Comparison of ENCODE assay signal across 10 cellular contexts in the genomic region with DNA sequence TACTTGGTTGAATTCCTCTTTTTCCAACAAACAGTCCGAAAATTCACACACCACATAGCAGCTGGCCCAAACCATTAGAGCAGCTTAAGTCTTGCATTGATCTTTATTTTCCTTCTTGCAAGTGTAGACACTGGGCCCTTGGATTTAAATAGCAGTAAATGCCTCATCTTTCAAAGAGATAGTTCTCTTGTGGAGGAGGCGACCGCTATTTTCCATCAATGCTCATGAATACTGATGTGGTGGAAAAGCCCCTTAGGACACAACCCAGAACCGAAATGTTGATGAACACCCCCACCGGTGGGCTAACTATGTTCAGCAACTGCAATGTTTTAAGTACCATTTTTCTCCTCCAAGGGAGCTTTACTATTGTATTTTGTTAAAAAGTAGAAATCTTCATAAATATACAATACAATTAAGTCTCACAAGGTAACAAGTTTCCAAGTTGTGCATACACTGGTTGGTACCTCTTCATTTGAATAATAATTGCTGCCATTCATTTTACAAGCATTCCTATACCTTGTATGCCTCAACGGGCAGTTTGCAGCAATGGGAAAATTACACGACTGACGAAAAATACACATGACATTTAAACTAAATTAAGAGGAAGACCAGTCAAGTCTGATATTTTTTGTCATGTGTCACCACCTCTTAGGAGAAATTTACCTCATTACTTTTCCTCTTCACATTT. TPM values are rescaled to one million over a fixed set of nuclear protein-coding genes. Genes with fewer than 3 reads are reported as not detected.
DNase-seq lines count a peak whose midpoint lies in the region; ATAC-seq and TF ChIP-seq lines count a peak whose summit lies in the region.
"Had no signal": no experiment of that assay in that cellular context is flagged by ENCODE, and none has a peak within 500 bp of the region (broad histone marks: within the 10 kb centered on the region; RNA-seq: fewer than 3 reads in every experiment).

No MANE protein-coding gene starts in this region.

- H3K36me3 Mint-ChIP-seq in GM23338 (ENCODE audit: low read depth): peaks cover 22% of the 10 kb centered on the region
- H3K36me3 Mint-ChIP-seq in T-cell: peaks cover 22% of the 10 kb centered on the region
- H3K36me3 Mint-ChIP-seq in natural killer cell treated with Interleukin-12 subunit alpha and Interleukin-12 subunit beta and Interleukin-15 and Interleukin-18, amount 100 ng/mL, for 72 hours: peaks cover 13% of the 10 kb centered on the region

- H3K4me1 Mint-ChIP-seq in GM23338: peaks cover 29% of the 10 kb centered on the region
- peaks cover 63 to 68% (median 64%) of the 10 kb centered on the region in 3 donors for H3K4me1 Mint-ChIP-seq in T-cell
- peaks cover 30 to 41% of the 10 kb centered on the region in 2 donors for H3K4me1 Mint-ChIP-seq in natural killer cell treated with Interleukin-12 subunit alpha and Interleukin-12 subunit beta and Interleukin-15 and Interleukin-18, amount 100 ng/mL, for 72 hours (ENCODE audit: low read depth in 2 of 2)

- intact Hi-C loops in adrenal gland (cut with DNase I): no loop called here

- H3K27ac Mint-ChIP-seq in GM23338 (0 out of 2 replicates have a peak overlapping the region, but pooled peaks have one; percentile 10), T-cell (peak overlapping the region; percentile 95 to 98)
- H3K27ac Mint-ChIP-seq in natural killer cell treated with Interleukin-12 subunit alpha and Interleukin-12 subunit beta and Interleukin-15 and Interleukin-18, amount 100 ng/mL, for 72 hours: peak overlapping the region; percentile 71 to 91

- H3K27me3 Mint-ChIP-seq in GM23338 (ENCODE audit: insufficient read depth, low read depth, poor library complexity) (peaks cover 5% of the 10 kb centered on the region), T-cell (no peaks in the 10 kb centered on the region)
- H3K27me3 Mint-ChIP-seq in natural killer cell treated with Interleukin-12 subunit alpha and Interleukin-12 subunit beta and Interleukin-15 and Interleukin-18, amount 100 ng/mL, for 72 hours: no peaks in the 10 kb centered on the region

- peaks cover 29% of the 10 kb centered on the region for H3K4me1 ChIP-seq in GM23338 (ENCODE audit: insufficient read depth)
- peaks cover 10 to 11% of the 10 kb centered on the region in 2 donors for H3K4me1 ChIP-seq in adrenal gland (replicated peaks in 1 of 2)

- no peak for TF ChIP-seq POLR2A in adrenal gland (IDR thresholded peaks at IDR 0.05)

- H3K9me3 ChIP-seq in adrenal gland (replicated peaks in 1 of 3): no peaks in the 10 kb centered on the region
- H3K9me3 ChIP-seq: mucosa of descending colon had no signal

- TF ChIP-seq CTCF in GM23338 (conservative IDR thresholded peaks at IDR 0.05; ENCODE audit: low read depth in 2 of 2) (no peak), adrenal gland (IDR thresholded peaks at IDR 0.05) (no peak)

- CTCF ChIA-PET in T-cell (lab: Charles Lee): interaction anchor here (0.6 to 1.9 kb wide), 4 partner anchors 16 to 106 kb away, joined by 3 to 10 read pairs (median 5); no protein-coding TSS in a partner anchor

- H3K36me3 ChIP-seq in GM23338 (ENCODE audit: insufficient read depth): no peaks in the 10 kb centered on the region
- no peaks in the 10 kb centered on the region for H3K36me3 ChIP-seq in adrenal gland (replicated peaks in 1 of 2)

- no peaks in the 10 kb centered on the region for H3K9me2 ChIP-seq in GM23338 (ENCODE audit: insufficient read depth)

- WGBS in adrenal gland, 4 donors: 80 to 89% (median 86%) methylated on average over 8 of the region's 8 CpGs

- H3K27me3 ChIP-seq in GM23338 (ENCODE audit: insufficient read depth): no peaks in the 10 kb centered on the region
- H3K27me3 ChIP-seq in adrenal gland: no peaks in the 10 kb centered on the region

- H3F3A ChIP-seq in GM23338 (replicated peaks; ENCODE audit: low read depth): no peaks in the 10 kb centered on the region

- peaks cover 14% of the 10 kb centered on the region; the same call in 2 of the 3 replicates for H3K9me3 Mint-ChIP-seq in GM23338
- peaks cover 0 to 5% (median 0%) of the 10 kb centered on the region in 3 donors for H3K9me3 Mint-ChIP-seq in T-cell
- H3K9me3 Mint-ChIP-seq in natural killer cell treated with Interleukin-12 subunit alpha and Interleukin-12 subunit beta and Interleukin-15 and Interleukin-18, amount 100 ng/mL, for 72 hours: no peaks in the 10 kb centered on the region

- DNase-seq in GM23338 (ENCODE audit: low spot score) (no peak), T-cell (no peak), adrenal gland (no peak)
- DNase-seq in natural killer cell treated with Interleukin-12 subunit alpha and Interleukin-12 subunit beta and Interleukin-15 and Interleukin-18, amount 100 ng/mL, for 72 hours (ENCODE audit: low spot score): no peak
- DNase-seq: mucosa of descending colon; stimulated activated CD4-positive, alpha-beta T cell treated with anti-CD3 and anti-CD28 coated beads, Interleukin-12 subunit alpha, Interleukin-12 subunit beta, amount 100 ng/mL, for 4 hours had no signal

- peak; percentile 26 for ATAC-seq in GM18511 (IDR thresholded peaks at IDR 0.05; ENCODE audit: unreplicated experiment)
- ATAC-seq in GM23338: no peak
- ATAC-seq in T-cell (replicated peaks in 1 of 4): peak in 1 of 4 experiments; percentile 59
- ATAC-seq in natural killer cell treated with Interleukin-12 subunit alpha and Interleukin-12 subunit beta and Interleukin-15 and Interleukin-18, amount 100 ng/mL, for 72 hours: no peak
- ATAC-seq in GM18520 (IDR thresholded peaks at IDR 0.05; ENCODE audit: unreplicated experiment): no peak
- ATAC-seq in HG03139 (IDR thresholded peaks at IDR 0.05; ENCODE audit: unreplicated experiment): no peak

- H3K4me2 ChIP-seq in GM23338: peak overlapping the region; percentile 39

- POLR2A ChIA-PET in T-cell (lab: Charles Lee): interaction anchor here in 1 of 2 donors (1.4 kb wide), 1 partner anchor 9 kb away, joined by 3 read pairs; no protein-coding TSS in a partner anchor

- no peak overlapping the region for H2AFZ ChIP-seq in GM23338

- 0 out of 2 replicates have a peak, but pooled peaks cover 7% of the 10 kb centered on the region for H4K20me1 ChIP-seq in GM23338 (replicated peaks; ENCODE audit: insufficient read depth)

- H3K4me3 ChIP-seq in GM23338 (0 out of 2 replicates have a peak overlapping the region, but pooled peaks have one; percentile 0), adrenal gland (no peak overlapping the region)
- H3K4me3 ChIP-seq: coronary artery, mucosa of descending colon had no signal

- H3K4me3 Mint-ChIP-seq in GM23338: no peak overlapping the region
- peak overlapping the region; percentile 61 to 79 (median 77) for H3K4me3 Mint-ChIP-seq in T-cell
- peak overlapping the region; percentile 80 for H3K4me3 Mint-ChIP-seq in natural killer cell treated with Interleukin-12 subunit alpha and Interleukin-12 subunit beta and Interleukin-15 and Interleukin-18, amount 100 ng/mL, for 72 hours

- peaks cover 7% of the 10 kb centered on the region; the same call in 1 of the 2 replicates for H3K79me2 ChIP-seq in GM23338 (replicated peaks; ENCODE audit: insufficient read depth)

- H3K27ac ChIP-seq in GM23338 (ENCODE audit: low read depth) (no peak overlapping the region), adrenal gland (peak overlapping the region in 1 of 5 donors; percentile 1)
- H3K27ac ChIP-seq: coronary artery had no signal

TF ChIP-seq in GM23338, 12 proteins besides CTCF, POLR2A, EP300 and RAD21 (continues in another document):
- TF ChIP-seq CREB1 (CRISPR knock-in tag; IDR thresholded peaks at IDR 0.05; ENCODE audit: low read depth) (no peak), ZNF114 (CRISPR knock-in tag; IDR thresholded peaks at IDR 0.05) (no peak), JUNB (IDR thresholded peaks at IDR 0.05; ENCODE audit: unreplicated experiment) (no peak), ZNF331 (CRISPR knock-in tag; IDR thresholded peaks at IDR 0.05; ENCODE audit: low read depth) (no peak)
- TF ChIP-seq, protein P1, sequence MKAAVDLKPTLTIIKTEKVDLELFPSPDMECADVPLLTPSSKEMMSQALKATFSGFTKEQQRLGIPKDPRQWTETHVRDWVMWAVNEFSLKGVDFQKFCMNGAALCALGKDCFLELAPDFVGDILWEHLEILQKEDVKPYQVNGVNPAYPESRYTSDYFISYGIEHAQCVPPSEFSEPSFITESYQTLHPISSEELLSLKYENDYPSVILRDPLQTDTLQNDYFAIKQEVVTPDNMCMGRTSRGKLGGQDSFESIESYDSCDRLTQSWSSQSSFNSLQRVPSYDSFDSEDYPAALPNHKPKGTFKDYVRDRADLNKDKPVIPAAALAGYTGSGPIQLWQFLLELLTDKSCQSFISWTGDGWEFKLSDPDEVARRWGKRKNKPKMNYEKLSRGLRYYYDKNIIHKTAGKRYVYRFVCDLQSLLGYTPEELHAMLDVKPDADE (IDR thresholded peaks at IDR 0.05): no peak

RNA-seq across cellular contexts. Expression of a gene that starts 18.0 kb away (rescaled TPM):
- 12.9 and 17.4 TPM in 2 replicates for total RNA-seq in GM23338 (2014; rRNA removed; shearing (Covaris generic))
- polyA plus RNA-seq in GM23338 (2016; fragmentation: Nextera tagmentation; extraction: Ambion mirVana): 6.2 and 7.4 TPM in 2 replicates
- total RNA-seq in T-cell: 100 to 1,000 TPM in 3 of 5 donors, 10 to 100 TPM in 2; 92.8 to 141 (median 106) TPM
- total RNA-seq in natural killer cell treated with Interleukin-12 subunit alpha and Interleukin-12 subunit beta and Interleukin-15 and Interleukin-18, amount 100 ng/mL, for 72 hours: 10 to 100 TPM; 52.0 to 74.5 TPM
- total RNA-seq in adrenal gland: 10 to 100 TPM; 13.5 to 22.4 (median 19.5) TPM
- 1 to 10 TPM; 3.0 to 8.7 (median 6.8) TPM for polyA plus RNA-seq in adrenal gland

RNA-seq across cellular contexts. Expression of a gene that starts 58.9 kb away (rescaled TPM):
- total RNA-seq in GM23338 (2014; rRNA removed; shearing (Covaris generic)): 9.0 and 13.4 TPM in 2 replicates
- polyA plus RNA-seq in GM23338 (2016; fragmentation: Nextera tagmentation; extraction: Ambion mirVana): 52.8 and 56.9 TPM in 2 replicates
- not detected for total RNA-seq in T-cell
- total RNA-seq in natural killer cell treated with Interleukin-12 subunit alpha and Interleukin-12 subunit beta and Interleukin-15 and Interleukin-18, amount 100 ng/mL, for 72 hours: under 1 TPM in 1 of 2 donors, not detected in 1; 0.73 TPM
- under 1 TPM in 3 of 8 donors, not detected in 5; 0.34 to 0.46 (median 0.39) TPM for total RNA-seq in adrenal gland
- under 1 TPM in 2 of 3 donors, not detected in 1; 0.10 to 0.42 TPM for polyA plus RNA-seq in adrenal gland

Comparison
In these comparisons a context has a peak if more than half of its experiments do, and no peak if none do; other contexts are left out.
1. H3K27ac Mint-ChIP-seq: peak in every context shown above with its lines; median percentile 96 in T-cell; 81 in natural killer cell treated with Interleukin-12 subunit alpha and Interleukin-12 subunit beta and Interleukin-15 and Interleukin-18, amount 100 ng/mL, for 72 hours; 10 in GM23338.